In genomic region chr1:22141948-22142314, GRCh38 we compare ENCODE assay signal across 10 cellular contexts. TPM values are rescaled to one million over a fixed set of nuclear protein-coding genes. Genes with fewer than 3 reads are reported as not detected.
DNase-seq lines count a peak whose midpoint lies in the region; ATAC-seq and TF ChIP-seq lines count a peak whose summit lies in the region.
"Had no signal": no experiment of that assay in that cellular context is flagged by ENCODE, and none has a peak within 500 bp of the region (broad histone marks: within the 10 kb centered on the region; RNA-seq: fewer than 3 reads in every experiment).

No MANE protein-coding gene starts in this region.

- no peak for TF ChIP-seq CTCF in epithelial cell of esophagus (IDR thresholded peaks at IDR 0.05; ENCODE audit: insufficient read depth, low read depth, low read length, missing control alignments)
- TF ChIP-seq CTCF in neural crest cell (conservative IDR thresholded peaks at IDR 0.05) = no peak

- H4K20me1 ChIP-seq in BLaER1 treated with 17β-estradiol and CSF1 and Interleukin-3, amounts not matched to agents 10 nM and 100 nM = peaks cover 4 to 75% (median 41%) of the 10 kb centered on the region in 11 experiments; a peak in 21 of 22 replicates

- no peaks in the 10 kb centered on the region for H3K36me3 ChIP-seq in BLaER1 treated with 17β-estradiol and CSF1 and Interleukin-3, amounts not matched to agents 10 nM and 100 nM
- H3K36me3 ChIP-seq in NT2/D1 (ENCODE audit: insufficient read depth, insufficient read length, low read length) = no peaks in the 10 kb centered on the region
- H3K36me3 ChIP-seq: neutrophil had no signal

- H3K27ac Mint-ChIP-seq in neural crest cell (ENCODE audit: unreplicated experiment) = no peak overlapping the region
- H3K27ac Mint-ChIP-seq in activated T-helper 17 cell treated with anti-CD3 and anti-CD28 coated beads, Interleukin-2, amount 50 U/mL, for 72 hours = no peak overlapping the region

- peak overlapping the region; percentile 47 to 68 (median 56); a peak in 19 of 20 replicates for H3K4me3 ChIP-seq in BLaER1 treated with 17β-estradiol and CSF1 and Interleukin-3, amounts not matched to agents 10 nM and 100 nM
- H3K4me3 ChIP-seq in NT2/D1 (ENCODE audit: insufficient read length, low read depth) (peak overlapping the region; percentile 45), epithelial cell of esophagus (ENCODE audit: low read length) (peak overlapping the region; percentile 54)

- peak overlapping the region; percentile 81 for H3K4me3 Mint-ChIP-seq in neural crest cell
- H3K4me3 Mint-ChIP-seq in activated T-helper 17 cell treated with anti-CD3 and anti-CD28 coated beads, Interleukin-2, amount 50 U/mL, for 72 hours = no peak overlapping the region

- DNase-seq in NT2/D1 (ENCODE audit: low read depth, low spot score) (no peak), epithelial cell of esophagus (ENCODE audit: low read depth) (no peak), neural crest cell (ENCODE audit: low read depth, low spot score) (no peak)
- DNase-seq: activated effector memory CD4-positive, alpha-beta T cell treated with Interleukin-2 at 50 U/mL for 16 hours had no signal

- H3K27ac ChIP-seq in BLaER1 treated with 17β-estradiol and CSF1 and Interleukin-3, amounts not matched to agents 10 nM and 100 nM = no peak overlapping the region
- H3K27ac ChIP-seq: neutrophil had no signal

- ATAC-seq in activated T-helper 17 cell treated with anti-CD3 and anti-CD28 coated beads, Interleukin-2, amount 50 U/mL, for 72 hours (replicated peaks) = no peak
- no peak for ATAC-seq in GM21737 (IDR thresholded peaks at IDR 0.05; ENCODE audit: unreplicated experiment)
- ATAC-seq in HG03045 (IDR thresholded peaks at IDR 0.05; ENCODE audit: unreplicated experiment) = no peak
- ATAC-seq in HG02970 (IDR thresholded peaks at IDR 0.05; ENCODE audit: low FRiP score, unreplicated experiment) = no peak

- peaks cover 56 to 80% (median 69%) of the 10 kb centered on the region in 11 experiments for H3K27me3 ChIP-seq in BLaER1 treated with 17β-estradiol and CSF1 and Interleukin-3, amounts not matched to agents 10 nM and 100 nM
- H3K27me3 ChIP-seq in NT2/D1 (ENCODE audit: insufficient read depth, insufficient read length) = peaks cover 41% of the 10 kb centered on the region

- peak overlapping the region in 2 of 11 experiments; percentile 29 to 45; a peak in 2 of 22 replicates for H3K9ac ChIP-seq in BLaER1 treated with 17β-estradiol and CSF1 and Interleukin-3, amounts not matched to agents 10 nM and 100 nM
- H3K9ac ChIP-seq in NT2/D1 (ENCODE audit: insufficient read length, low read depth) = peak overlapping the region; percentile 36

- peak overlapping the region; percentile 82 to 99 (median 92) for H3K4me2 ChIP-seq in BLaER1 treated with 17β-estradiol and CSF1 and Interleukin-3, amounts not matched to agents 10 nM and 100 nM

- H3K9me3 ChIP-seq in BLaER1 treated with 17β-estradiol and CSF1 and Interleukin-3, amounts not matched to agents 10 nM and 100 nM (replicated peaks in 1 of 11) = no peaks in the 10 kb centered on the region
- no peaks in the 10 kb centered on the region for H3K9me3 ChIP-seq in NT2/D1 (ENCODE audit: insufficient read depth, low read length)
- H3K9me3 ChIP-seq: neutrophil had no signal

- peaks cover 7% of the 10 kb centered on the region for H3K4me1 Mint-ChIP-seq in neural crest cell
- H3K4me1 Mint-ChIP-seq in activated T-helper 17 cell treated with anti-CD3 and anti-CD28 coated beads, Interleukin-2, amount 50 U/mL, for 72 hours = peaks cover 6% of the 10 kb centered on the region

- H3K27me3 Mint-ChIP-seq in neural crest cell (ENCODE audit: low read depth) = peaks cover 80% of the 10 kb centered on the region
- H3K27me3 Mint-ChIP-seq in activated T-helper 17 cell treated with anti-CD3 and anti-CD28 coated beads, Interleukin-2, amount 50 U/mL, for 72 hours = peaks cover 37% of the 10 kb centered on the region

- H3K36me3 Mint-ChIP-seq in neural crest cell (ENCODE audit: low read depth) = no peaks in the 10 kb centered on the region
- peaks cover 6% of the 10 kb centered on the region for H3K36me3 Mint-ChIP-seq in activated T-helper 17 cell treated with anti-CD3 and anti-CD28 coated beads, Interleukin-2, amount 50 U/mL, for 72 hours (ENCODE audit: low read depth)

- no peaks in the 10 kb centered on the region for H3K9me3 Mint-ChIP-seq in neural crest cell
- H3K9me3 Mint-ChIP-seq in activated T-helper 17 cell treated with anti-CD3 and anti-CD28 coated beads, Interleukin-2, amount 50 U/mL, for 72 hours = no peaks in the 10 kb centered on the region

- peaks cover 7 to 43% (median 31%) of the 10 kb centered on the region in 10 experiments; a peak in 18 of 20 replicates for H3K4me1 ChIP-seq in BLaER1 treated with 17β-estradiol and CSF1 and Interleukin-3, amounts not matched to agents 10 nM and 100 nM
- peaks cover 27% of the 10 kb centered on the region for H3K4me1 ChIP-seq in NT2/D1 (ENCODE audit: insufficient read depth, insufficient read length)

RNA-seq across cellular contexts. Expression of gene WNT4, which starts 1.0 kb away (rescaled TPM):
- 0.16 and 0.23 TPM in 2 replicates for total RNA-seq in neural crest cell
- total RNA-seq in activated T-helper 17 cell treated with anti-CD3 and anti-CD28 coated beads, Interleukin-2, amount 50 U/mL, for 72 hours = not detected
